ENCODE assay signal across 8 cellular contexts in the genomic region with DNA sequence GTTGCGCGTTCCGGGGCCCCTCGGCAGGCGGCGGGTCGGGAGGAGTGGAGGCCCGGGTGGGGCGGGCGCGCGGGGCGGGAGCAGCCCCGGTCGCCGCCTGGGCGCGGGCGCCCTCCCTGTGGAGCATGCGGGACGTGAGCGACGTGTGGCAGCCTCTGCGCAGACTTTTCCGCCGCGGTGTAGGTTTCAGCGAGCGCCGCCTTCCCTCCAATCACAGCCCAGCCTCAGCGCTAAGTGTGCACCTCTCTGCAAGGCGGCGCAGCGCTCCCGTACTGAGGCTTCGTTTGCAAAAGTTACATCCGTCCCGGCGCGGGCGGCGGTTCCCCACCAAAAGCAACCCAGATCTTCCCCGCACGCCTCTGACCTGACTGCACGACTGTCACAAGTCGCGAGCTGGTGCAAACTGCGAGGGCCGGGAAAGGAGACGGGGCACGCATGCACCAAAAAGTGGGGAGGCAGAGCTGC. TPM values are rescaled to one million over a fixed set of nuclear protein-coding genes. Genes with fewer than 3 reads are reported as not detected.
DNase-seq lines count a peak whose midpoint lies in the region; ATAC-seq and TF ChIP-seq lines count a peak whose summit lies in the region.

No MANE protein-coding gene starts in this region.

- TF ChIP-seq CTCF in AG09309 (IDR thresholded peaks at IDR 0.05; ENCODE audit: control insufficient read depth, insufficient read depth, low read depth, low read length, missing control alignments) (no peak), right atrium auricular region (IDR thresholded peaks at IDR 0.05) (no peak)

- no peaks in the 10 kb centered on the region for H3K27me3 ChIP-seq in right atrium auricular region

- DNase-seq in AG09309 (ENCODE audit: low read depth) (peak; percentile 42), SK-N-MC (ENCODE audit: low read depth, low spot score) (no peak), right atrium auricular region (ENCODE audit: low spot score) (no peak), renal cortical epithelial cell (ENCODE audit: low read depth) (peak; percentile 45), NCI-H446 (lab: John Stamatoyannopoulos, UW) (no peak)
- DNase-seq in activated naive CD8-positive, alpha-beta T cell treated with anti-CD3 and anti-CD28 coated beads, Interleukin-2, amount 50 U/mL, for 16 hours (ENCODE audit: low read depth, low spot score): peak; percentile 46

- no peak overlapping the region for H3K9ac ChIP-seq in SK-N-MC (ENCODE audit: insufficient read length)

- H3K27ac ChIP-seq in SK-N-MC: no peak overlapping the region
- H3K27ac ChIP-seq in right atrium auricular region: peak overlapping the region; percentile 77 to 95

- H3K4me3 ChIP-seq in AG09309 (ENCODE audit: control insufficient read depth, low read depth, low read length) (peak overlapping the region; percentile 48), SK-N-MC (peak overlapping the region; percentile 80), right atrium auricular region (peak overlapping the region; percentile 60 to 80)

- no peaks in the 10 kb centered on the region for H3K36me3 ChIP-seq in SK-N-MC (ENCODE audit: insufficient read depth, low read length)
- H3K36me3 ChIP-seq in right atrium auricular region: no peaks in the 10 kb centered on the region

- H3K9me3 ChIP-seq in SK-N-MC (ENCODE audit: low read depth, low read length) (no peaks in the 10 kb centered on the region), right atrium auricular region (no peaks in the 10 kb centered on the region)

- peaks cover 0 to 37% of the 10 kb centered on the region in 2 donors for H3K4me1 ChIP-seq in right atrium auricular region

- peak; percentile 45 for ATAC-seq in GM19035 (IDR thresholded peaks at IDR 0.05; ENCODE audit: unreplicated experiment)
- ATAC-seq in HG03432 (IDR thresholded peaks at IDR 0.05; ENCODE audit: unreplicated experiment): peak; percentile 54

RNA-seq across cellular contexts. Expression of a gene that starts 1.2 kb away (rescaled TPM):
- total RNA-seq in right atrium auricular region (10 to 100 TPM in 1 of 2 donors, 1 to 10 TPM in 1; 9.4 to 16.5 TPM), renal cortical epithelial cell (35.8 and 493 TPM in 2 replicates)

Comparison
In these comparisons a context has a peak if more than half of its experiments do, and no peak if none do; other contexts are left out.
1. DNase-seq: peak in AG09309 (single experiment), activated naive CD8-positive, alpha-beta T cell treated with anti-CD3 and anti-CD28 coated beads, Interleukin-2, amount 50 U/mL, for 16 hours (single experiment) and renal cortical epithelial cell (single experiment); none in SK-N-MC (single experiment), right atrium auricular region (single experiment) and NCI-H446 (0 of 2).
2. Peak in every context shown above with its lines, with median percentiles within 50 percentile points of each other: H3K4me3 ChIP-seq.